27 cellular contexts compared by ENCODE assay signal in the genomic region with DNA sequence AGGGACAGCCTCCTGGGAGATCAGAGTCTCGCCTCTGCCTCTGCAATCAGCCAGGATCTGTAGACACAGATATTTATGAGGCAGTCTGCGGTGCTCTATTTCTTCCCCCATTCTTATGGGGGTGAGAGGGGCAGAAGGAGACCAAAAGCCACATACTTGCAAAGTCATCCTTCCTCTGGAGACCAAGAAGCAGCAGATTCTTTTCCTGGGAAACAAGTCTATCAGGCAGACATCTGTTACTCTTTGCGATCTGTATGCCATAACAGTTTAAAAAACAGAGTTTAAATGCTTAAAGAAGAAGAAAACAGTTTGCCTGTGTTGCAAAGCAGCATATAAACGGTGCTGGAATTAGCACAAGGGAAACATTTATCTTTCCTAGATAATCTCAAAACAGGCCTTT. TPM values are rescaled to one million over a fixed set of nuclear protein-coding genes. Genes with fewer than 3 reads are reported as not detected.
DNase-seq lines count a peak whose midpoint lies in the region; ATAC-seq and TF ChIP-seq lines count a peak whose summit lies in the region.
"Had no signal": no experiment of that assay in that cellular context is flagged by ENCODE, and none has a peak within 500 bp of the region (broad histone marks: within the 10 kb centered on the region; RNA-seq: fewer than 3 reads in every experiment).

No MANE protein-coding gene starts in this region.

- intact Hi-C loops in tibial artery (cut with DNase I; ENCODE audit: low total_unique reads), result no loop called here

- no peak overlapping the region for H3K4me3 Mint-ChIP-seq in activated CD4-positive, alpha-beta T cell treated with anti-CD3 and anti-CD28 coated beads, Interleukin-2, amount 10 ng/mL, durations not matched to agents 7 days and 5 days
- no peak overlapping the region for H3K4me3 Mint-ChIP-seq in nephron progenitor cell
- H3K4me3 Mint-ChIP-seq: activated CD4-positive, alpha-beta memory T cell treated with anti-CD3 and anti-CD28 coated beads for 36 hours; effector memory CD8-positive, alpha-beta T cell had no signal

- H3K36me3 Mint-ChIP-seq in activated CD4-positive, alpha-beta T cell treated with anti-CD3 and anti-CD28 coated beads, Interleukin-2, amount 10 ng/mL, durations not matched to agents 7 days and 5 days (ENCODE audit: low read depth), result peaks cover 5% of the 10 kb centered on the region
- H3K36me3 Mint-ChIP-seq in nephron progenitor cell (ENCODE audit: low read depth), result no peaks in the 10 kb centered on the region

- DNase-seq in activated CD4-positive, alpha-beta T cell treated with anti-CD3 and anti-CD28 coated beads, Interleukin-2, amount 10 ng/mL, durations not matched to agents 7 days and 5 days, result no peak
- no peak for DNase-seq in activated CD4-positive, alpha-beta T cell treated with anti-CD3 and anti-CD28 coated beads for 4 hours
- DNase-seq in CMK (ENCODE audit: low read depth) (peak; percentile 56), nephron progenitor cell (no peak), Peyer's patch (no peak), tibial artery (no peak)
- DNase-seq: activated CD4-positive, alpha-beta memory T cell treated with anti-CD3 and anti-CD28 coated beads for 36 hours; activated effector memory CD4-positive, alpha-beta T cell treated with anti-CD3 and anti-CD28 coated beads, Interleukin-2, amount 50 U/mL, for 16 hours; activated T-cell treated with anti-CD3 and anti-CD28 coated beads for 4 hours; amygdala; cortex of kidney; effector memory CD8-positive, alpha-beta T cell; foreskin melanocyte; left colon; NCI-H1092; NCI-H1694 treated with DMSO at 0.1 percent for 48 hours; NCI-H524; nucleus accumbens; SHP77; stimulated activated naive CD8-positive, alpha-beta T cell treated with anti-CD3 and anti-CD28 coated beads, Interleukin-15, amount 100 ng/mL, for 72 hours; T-helper 9 cell had no signal

- H3K27ac ChIP-seq in VCaP, result peak overlapping the region; percentile 84; the same call in 1 of the 2 replicates
- peak overlapping the region in 1 of 4 donors; percentile 17 for H3K27ac ChIP-seq in Peyer's patch
- no peak overlapping the region for H3K27ac ChIP-seq in tibial artery
- H3K27ac ChIP-seq: cardiac muscle cell, hepatocyte, tibial nerve had no signal

- no peaks in the 10 kb centered on the region for H3K27me3 ChIP-seq in Peyer's patch
- no peaks in the 10 kb centered on the region for H3K27me3 ChIP-seq in tibial artery
- H3K27me3 ChIP-seq: cardiac muscle cell, hepatocyte, tibial nerve had no signal

- TF ChIP-seq POLR2A in Peyer's patch (IDR thresholded peaks at IDR 0.05), result no peak

- peaks cover 71% of the 10 kb centered on the region for H3K4me1 Mint-ChIP-seq in activated CD4-positive, alpha-beta T cell treated with anti-CD3 and anti-CD28 coated beads, Interleukin-2, amount 10 ng/mL, durations not matched to agents 7 days and 5 days
- H3K4me1 Mint-ChIP-seq in nephron progenitor cell, result peaks cover 51% of the 10 kb centered on the region

- H3K36me3 ChIP-seq in Peyer's patch (no peaks in the 10 kb centered on the region), tibial artery (no peaks in the 10 kb centered on the region)
- H3K36me3 ChIP-seq: cardiac muscle cell, tibial nerve had no signal

- POLR2A ChIA-PET in activated CD4-positive, alpha-beta T cell treated with anti-CD3 and anti-CD28 coated beads, Interleukin-2, amount 10 ng/mL, durations not matched to agents 7 days and 5 days (lab: Charles Lee), result no interaction called here

- TF ChIP-seq CTCF in VCaP (conservative IDR thresholded peaks at IDR 0.05) (no peak), nephron progenitor cell (IDR thresholded peaks at IDR 0.05) (no peak), Peyer's patch (IDR thresholded peaks at IDR 0.05) (no peak), tibial artery (IDR thresholded peaks at IDR 0.05) (no peak)

- H3K4me3 ChIP-seq in Peyer's patch, result no peak overlapping the region
- no peak overlapping the region for H3K4me3 ChIP-seq in tibial artery
- H3K4me3 ChIP-seq: cardiac muscle cell, hepatocyte, tibial nerve had no signal

- H3K27me3 Mint-ChIP-seq in activated CD4-positive, alpha-beta T cell treated with anti-CD3 and anti-CD28 coated beads, Interleukin-2, amount 10 ng/mL, durations not matched to agents 7 days and 5 days, result no peaks in the 10 kb centered on the region
- peaks cover 5% of the 10 kb centered on the region for H3K27me3 Mint-ChIP-seq in nephron progenitor cell (ENCODE audit: low read depth, poor library complexity)
- H3K27me3 Mint-ChIP-seq: activated CD4-positive, alpha-beta memory T cell treated with anti-CD3 and anti-CD28 coated beads for 36 hours; effector memory CD8-positive, alpha-beta T cell; stimulated activated naive CD8-positive, alpha-beta T cell treated with anti-CD3 and anti-CD28 coated beads, Interleukin-15, amount 100 ng/mL, for 72 hours had no signal

- no peaks in the 10 kb centered on the region for H3K9me3 Mint-ChIP-seq in activated CD4-positive, alpha-beta T cell treated with anti-CD3 and anti-CD28 coated beads, Interleukin-2, amount 10 ng/mL, durations not matched to agents 7 days and 5 days
- H3K9me3 Mint-ChIP-seq in nephron progenitor cell, result no peaks in the 10 kb centered on the region
- H3K9me3 Mint-ChIP-seq: activated CD4-positive, alpha-beta memory T cell treated with anti-CD3 and anti-CD28 coated beads for 36 hours; effector memory CD8-positive, alpha-beta T cell; stimulated activated naive CD8-positive, alpha-beta T cell treated with anti-CD3 and anti-CD28 coated beads, Interleukin-15, amount 100 ng/mL, for 72 hours had no signal

- CTCF ChIA-PET in activated CD4-positive, alpha-beta T cell treated with anti-CD3 and anti-CD28 coated beads, Interleukin-2, amount 10 ng/mL, durations not matched to agents 7 days and 5 days (lab: Charles Lee), result interaction anchor here (2.7 kb wide), 1 partner anchor 9 kb away, joined by 12 read pairs; no protein-coding TSS in a partner anchor

- H3K4me1 ChIP-seq in Peyer's patch (peaks cover 0 to 17% (median 3%) of the 10 kb centered on the region in 4 donors), tibial artery (peaks cover 0 to 8% (median 5%) of the 10 kb centered on the region in 4 donors)

- ATAC-seq in HG02759 (IDR thresholded peaks at IDR 0.05; ENCODE audit: unreplicated experiment), result no peak
- ATAC-seq: effector memory CD8-positive, alpha-beta T cell; esophagus mucosa; left colon; stimulated activated naive CD8-positive, alpha-beta T cell treated with anti-CD3 and anti-CD28 coated beads, Interleukin-15, amount 100 ng/mL, for 72 hours had no signal

- no peaks in the 10 kb centered on the region for H3K9me3 ChIP-seq in Peyer's patch
- no peaks in the 10 kb centered on the region for H3K9me3 ChIP-seq in tibial artery
- H3K9me3 ChIP-seq: tibial nerve had no signal

- peak overlapping the region; percentile 36 for H3K27ac Mint-ChIP-seq in activated CD4-positive, alpha-beta T cell treated with anti-CD3 and anti-CD28 coated beads, Interleukin-2, amount 10 ng/mL, durations not matched to agents 7 days and 5 days
- H3K27ac Mint-ChIP-seq in nephron progenitor cell, result peak overlapping the region; percentile 59
- H3K27ac Mint-ChIP-seq: activated CD4-positive, alpha-beta memory T cell treated with anti-CD3 and anti-CD28 coated beads for 36 hours; stimulated activated naive CD8-positive, alpha-beta T cell treated with anti-CD3 and anti-CD28 coated beads, Interleukin-15, amount 100 ng/mL, for 72 hours had no signal

RNA-seq across cellular contexts. Expression of gene RGS10, which starts 50.6 kb away (rescaled TPM):
- 100 to 1,000 TPM; 151 to 172 TPM for total RNA-seq in activated CD4-positive, alpha-beta T cell treated with anti-CD3 and anti-CD28 coated beads, Interleukin-2, amount 10 ng/mL, durations not matched to agents 7 days and 5 days
- 10 to 100 TPM in 2 of 4 donors, 1 to 10 TPM in 2; 3.9 to 63.5 (median 13.2) TPM for total RNA-seq in Peyer's patch
